7 cellular contexts compared by ENCODE assay signal in genomic region chr10:117697402-117697801, GRCh38.
"Had no signal": no experiment of that assay in that cellular context is flagged by ENCODE, and none has a peak within 500 bp of the region (broad histone marks: within the 10 kb centered on the region; RNA-seq: fewer than 3 reads in every experiment).

No MANE protein-coding gene starts in this region.

- DNase-seq: GDM1, GF-D8 had no signal

- FAIRE-seq: G401.6, GM12891, GM12892, GM18507, GM19239 had no signal
